ENCODE assay signal across 26 cellular contexts in genomic region chr2:177335917-177336450, GRCh38. TPM values are rescaled to one million over a fixed set of nuclear protein-coding genes. Genes with fewer than 3 reads are reported as not detected.
A peak's percentile ranks its signal among the peaks of the same experiment; 100 is the strongest.
DNase-seq lines count a peak whose midpoint lies in the region; TF ChIP-seq lines count a peak whose summit lies in the region.
"Had no signal": no experiment of that assay in that cellular context is flagged by ENCODE, and none has a peak within 500 bp of the region (broad histone marks: within the 10 kb centered on the region; RNA-seq: fewer than 3 reads in every experiment).

No MANE protein-coding gene starts in this region.

- DNase-seq in GM23248 (peak; percentile 55), SJSA1 (ENCODE audit: low read depth in 1 of 2, low spot score in 2 of 2) (peak in 1 of 2 experiments; percentile 47), fibroblast of lung (ENCODE audit: low read depth in 2 of 2) (peak; percentile 34 to 53), neural crest cell (ENCODE audit: low read depth, low spot score) (no peak), H7 (no peak), NCI-H524 treated with DMSO at 0.1 percent for 48 hours (lab: John Stamatoyannopoulos, UW) (no peak)
- DNase-seq in activated CD4-positive, alpha-beta T cell treated with anti-CD3 and anti-CD28 coated beads, Interleukin-2, amount 10 ng/mL, durations not matched to agents 24 days and 14 days, result no peak
- DNase-seq: activated CD4-positive, alpha-beta T cell treated with anti-CD3 and anti-CD28 coated beads for 48 hours; activated gamma-delta T cell; activated naive CD8-positive, alpha-beta T cell treated with anti-CD3 and anti-CD28 coated beads, Interleukin-2, amount 50 U/mL, for 24 hours; activated T-cell treated with anti-CD3 and anti-CD28 coated beads, Interleukin-2, amount 50 U/mL, for 1 hour; brain microvascular endothelial cell; CD4-positive, CD25-positive, alpha-beta regulatory T cell; effector memory CD4-positive, alpha-beta T cell; left cardiac atrium; mammary epithelial cell; NCI-H2029 treated with DMSO at 0.1 percent for 48 hours; NCI-H446; psoas muscle; sigmoid colon; stimulated activated CD4-positive, alpha-beta T cell treated with anti-CD3 and anti-CD28 coated beads, Interleukin-15, amount 100 ng/mL, for 24 hours; stimulated activated naive B cell treated with anti-CD40 and anti-IgM and Interleukin-4, amounts not matched to agents 10 μg/mL and 1 μg/mL and 100 μg/mL, for 72 hours; upper lobe of right lung; WERI-Rb-1 had no signal

- H3K9ac ChIP-seq in GM23248, result peak overlapping the region; percentile 15
- no peak overlapping the region for H3K9ac ChIP-seq in fibroblast of lung (ENCODE audit: insufficient read depth, low read length)

- TF ChIP-seq CTCF in fibroblast of lung (conservative IDR thresholded peaks at IDR 0.05 in 1 of 2, IDR thresholded peaks at IDR 0.05 in 1 of 2; ENCODE audit: low read depth in 1 of 2, low read length in 2 of 2) (no peak), neural crest cell (conservative IDR thresholded peaks at IDR 0.05) (no peak)

- intact Hi-C loops in activated CD4-positive, alpha-beta T cell treated with anti-CD3 and anti-CD28 coated beads, Interleukin-2, amount 10 ng/mL, durations not matched to agents 24 days and 14 days (cut with micrococcal nuclease), result loop anchor here (1.0 to 5.0 kb wide), 5 partner anchors 80 to 427 kb away; a partner anchor contains a TSS

- WGBS in GM23248 (ENCODE audit: low coverage in 1 of 2, low lambda C conversion rate in 2 of 2, missing lambda C conversion rate in 2 of 2), 2 experiments, result 72 to 76% methylated on average over 1 of the region's 1 CpG

- H3K27me3 Mint-ChIP-seq in neural crest cell (ENCODE audit: low read depth), result no peaks in the 10 kb centered on the region
- H3K27me3 Mint-ChIP-seq in activated CD4-positive, alpha-beta T cell treated with anti-CD3 and anti-CD28 coated beads, Interleukin-2, amount 10 ng/mL, durations not matched to agents 24 days and 14 days, result no peaks in the 10 kb centered on the region
- H3K27me3 Mint-ChIP-seq: activated naive CD8-positive, alpha-beta T cell treated with anti-CD3 and anti-CD28 coated beads, Interleukin-2, amount 50 U/mL, for 24 hours; CD4-positive, CD25-positive, alpha-beta regulatory T cell; stimulated activated naive B cell treated with anti-CD40 and anti-IgM and Interleukin-4, amounts not matched to agents 10 μg/mL and 1 μg/mL and 100 μg/mL, for 72 hours had no signal

- no peaks in the 10 kb centered on the region for H3K9me3 Mint-ChIP-seq in neural crest cell
- H3K9me3 Mint-ChIP-seq in activated CD4-positive, alpha-beta T cell treated with anti-CD3 and anti-CD28 coated beads, Interleukin-2, amount 10 ng/mL, durations not matched to agents 24 days and 14 days, result no peaks in the 10 kb centered on the region
- H3K9me3 Mint-ChIP-seq: activated naive CD8-positive, alpha-beta T cell treated with anti-CD3 and anti-CD28 coated beads, Interleukin-2, amount 50 U/mL, for 24 hours; CD4-positive, CD25-positive, alpha-beta regulatory T cell; GM23338; stimulated activated naive B cell treated with anti-CD40 and anti-IgM and Interleukin-4, amounts not matched to agents 10 μg/mL and 1 μg/mL and 100 μg/mL, for 72 hours had no signal

- H3K9me3 ChIP-seq in GM23248 (ENCODE audit: low read depth), result no peaks in the 10 kb centered on the region
- H3K9me3 ChIP-seq in SJSA1 (replicated peaks), result no peaks in the 10 kb centered on the region
- H3K9me3 ChIP-seq in fibroblast of lung (ENCODE audit: control insufficient read depth, insufficient read depth, low read depth, low read length), result no peaks in the 10 kb centered on the region
- H3K9me3 ChIP-seq: psoas muscle, sigmoid colon, upper lobe of right lung had no signal

- in situ Hi-C loops in GM23248 (cut with MboI), result loop anchor here (10.0 kb wide), 1 partner anchor 79 kb away; no protein-coding TSS in a partner anchor

- H3K4me1 Mint-ChIP-seq in neural crest cell, result peaks cover 14% of the 10 kb centered on the region
- H3K4me1 Mint-ChIP-seq in activated CD4-positive, alpha-beta T cell treated with anti-CD3 and anti-CD28 coated beads, Interleukin-2, amount 10 ng/mL, durations not matched to agents 24 days and 14 days, result peaks cover 15% of the 10 kb centered on the region

- no peak overlapping the region for H3K4me3 ChIP-seq in GM23248
- H3K4me3 ChIP-seq in SJSA1, result no peak overlapping the region
- H3K4me3 ChIP-seq in fibroblast of lung (replicated peaks in 1 of 4; ENCODE audit: control extremely low read depth in 1 of 4, insufficient read depth in 1 of 4, low read depth in 3 of 4, low read length in 4 of 4), result no peak overlapping the region
- no peak overlapping the region for H3K4me3 ChIP-seq in H7 (ENCODE audit: insufficient read depth, low read depth, low read length)
- H3K4me3 ChIP-seq: GM23338, hepatocyte, psoas muscle, sigmoid colon, upper lobe of right lung had no signal

- H3K9me2 ChIP-seq in GM23248 (ENCODE audit: insufficient read depth), result no peaks in the 10 kb centered on the region

- H2AFZ ChIP-seq in GM23248, result peak overlapping the region; percentile 2; the same call in 1 of the 2 replicates
- no peak overlapping the region for H2AFZ ChIP-seq in fibroblast of lung (ENCODE audit: low read length)
- H2AFZ ChIP-seq: GM23338, hepatocyte had no signal

- H3K79me2 ChIP-seq in GM23248 (ENCODE audit: insufficient read depth) (no peaks in the 10 kb centered on the region), fibroblast of lung (ENCODE audit: control insufficient read depth, insufficient read depth, low read length) (no peaks in the 10 kb centered on the region)
- H3K79me2 ChIP-seq: hepatocyte had no signal

- peak overlapping the region; percentile 46 for H3K27ac Mint-ChIP-seq in neural crest cell (ENCODE audit: unreplicated experiment)
- no peak overlapping the region for H3K27ac Mint-ChIP-seq in activated CD4-positive, alpha-beta T cell treated with anti-CD3 and anti-CD28 coated beads, Interleukin-2, amount 10 ng/mL, durations not matched to agents 24 days and 14 days
- H3K27ac Mint-ChIP-seq: activated naive CD8-positive, alpha-beta T cell treated with anti-CD3 and anti-CD28 coated beads, Interleukin-2, amount 50 U/mL, for 24 hours; CD4-positive, CD25-positive, alpha-beta regulatory T cell; GM23338; stimulated activated naive B cell treated with anti-CD40 and anti-IgM and Interleukin-4, amounts not matched to agents 10 μg/mL and 1 μg/mL and 100 μg/mL, for 72 hours had no signal

- H3K27ac ChIP-seq in GM23248, result peak overlapping the region; percentile 26
- peak overlapping the region; percentile 17; the same call in 1 of the 2 replicates for H3K27ac ChIP-seq in SJSA1
- H3K27ac ChIP-seq in fibroblast of lung (ENCODE audit: insufficient read depth, low read length), result no peak overlapping the region
- H3K27ac ChIP-seq: brain microvascular endothelial cell, hepatocyte, psoas muscle, sigmoid colon, upper lobe of right lung, WERI-Rb-1 had no signal

- H3K4me1 ChIP-seq in GM23248 (ENCODE audit: insufficient read depth), result peaks cover 43% of the 10 kb centered on the region
- H3K4me1 ChIP-seq in SJSA1 (replicated peaks), result peaks cover 51% of the 10 kb centered on the region
- peaks cover 6% of the 10 kb centered on the region for H3K4me1 ChIP-seq in fibroblast of lung (ENCODE audit: control insufficient read depth, extremely low read depth, insufficient read depth, low read length)

- H3K36me3 Mint-ChIP-seq in neural crest cell (ENCODE audit: low read depth), result no peaks in the 10 kb centered on the region
- H3K36me3 Mint-ChIP-seq in activated CD4-positive, alpha-beta T cell treated with anti-CD3 and anti-CD28 coated beads, Interleukin-2, amount 10 ng/mL, durations not matched to agents 24 days and 14 days (ENCODE audit: low read depth), result peaks cover 4% of the 10 kb centered on the region

- H3K4me2 ChIP-seq in GM23248 (ENCODE audit: unreplicated experiment) (peak overlapping the region; percentile 42), fibroblast of lung (ENCODE audit: extremely low read depth, insufficient read depth, low read length) (no peak overlapping the region)
- H3K4me2 ChIP-seq: GM23338, hepatocyte had no signal

- no peaks in the 10 kb centered on the region for H3K27me3 ChIP-seq in GM23248 (replicated peaks; ENCODE audit: insufficient read depth)
- no peaks in the 10 kb centered on the region for H3K27me3 ChIP-seq in SJSA1 (replicated peaks)
- no peaks in the 10 kb centered on the region for H3K27me3 ChIP-seq in fibroblast of lung (ENCODE audit: control insufficient read depth, insufficient read depth, low read length)
- H3K27me3 ChIP-seq in H7 (ENCODE audit: control insufficient read depth, insufficient read depth, low read length), result no peaks in the 10 kb centered on the region
- H3K27me3 ChIP-seq: brain microvascular endothelial cell, hepatocyte, sigmoid colon, upper lobe of right lung had no signal

- H3F3A ChIP-seq in GM23248 (ENCODE audit: insufficient read depth), result peaks cover 11% of the 10 kb centered on the region; the same call in 1 of the 2 replicates

- H3K36me3 ChIP-seq in GM23248 (ENCODE audit: low read depth), result no peaks in the 10 kb centered on the region
- peaks cover 7% of the 10 kb centered on the region for H3K36me3 ChIP-seq in SJSA1
- H3K36me3 ChIP-seq in fibroblast of lung (ENCODE audit: control insufficient read depth, insufficient read depth, low read length), result no peaks in the 10 kb centered on the region
- no peaks in the 10 kb centered on the region for H3K36me3 ChIP-seq in H7 (replicated peaks; ENCODE audit: control insufficient read depth, insufficient read depth, low read length)
- H3K36me3 ChIP-seq: brain microvascular endothelial cell, sigmoid colon, upper lobe of right lung, WERI-Rb-1 had no signal

- H3K4me3 Mint-ChIP-seq in neural crest cell, result no peak overlapping the region
- no peak overlapping the region for H3K4me3 Mint-ChIP-seq in activated CD4-positive, alpha-beta T cell treated with anti-CD3 and anti-CD28 coated beads, Interleukin-2, amount 10 ng/mL, durations not matched to agents 24 days and 14 days
- H3K4me3 Mint-ChIP-seq: activated naive CD8-positive, alpha-beta T cell treated with anti-CD3 and anti-CD28 coated beads, Interleukin-2, amount 50 U/mL, for 24 hours; CD4-positive, CD25-positive, alpha-beta regulatory T cell; GM23338; stimulated activated naive B cell treated with anti-CD40 and anti-IgM and Interleukin-4, amounts not matched to agents 10 μg/mL and 1 μg/mL and 100 μg/mL, for 72 hours had no signal

- H4K20me1 ChIP-seq in GM23248 (ENCODE audit: insufficient read depth), result no peaks in the 10 kb centered on the region
- H4K20me1 ChIP-seq in fibroblast of lung (ENCODE audit: control insufficient read depth, extremely low read depth, insufficient read depth, low read length), result no peaks in the 10 kb centered on the region

RNA-seq across cellular contexts. Expression of gene AGPS, which starts 56.6 kb away (rescaled TPM):
- 32.6 and 36.7 TPM in 2 replicates for total RNA-seq in GM23248 (2014; rRNA removed; shearing (Covaris generic))
- polyA plus RNA-seq in GM23248 (2016; fragmentation: Nextera tagmentation; extraction: Ambion mirVana), result 20.9 and 22.9 TPM in 2 replicates
- total RNA-seq in SJSA1 (2014; rRNA removed; shearing (Covaris generic)), result 112 and 124 TPM in 2 replicates
- total RNA-seq in fibroblast of lung, result 18.0 and 22.1 TPM in 2 replicates
- polyA plus RNA-seq in fibroblast of lung, result 12.8 and 15.9 TPM in 2 replicates
- polyA plus RNA-seq in fibroblast of lung (2012), result 11.0 and 12.9 TPM in 2 replicates
- 0.63 and 3.1 TPM in 2 replicates for polyA minus RNA-seq in fibroblast of lung (ENCODE audit: low replicate concordance)
- 49.3 and 51.5 TPM in 2 replicates for total RNA-seq in neural crest cell
- 27.3 and 28.4 TPM in 2 replicates for total RNA-seq in H7 (2014; rRNA removed; shearing (Covaris generic))
- 74.0 and 76.7 TPM in 2 replicates for total RNA-seq in activated CD4-positive, alpha-beta T cell treated with anti-CD3 and anti-CD28 coated beads, Interleukin-2, amount 10 ng/mL, durations not matched to agents 24 days and 14 days

Comparison
In these comparisons a context has a peak if more than half of its experiments do, and no peak if none do; other contexts are left out.
1. DNase-seq: peak in GM23248 (single experiment) and fibroblast of lung (2 of 2); none in neural crest cell (single experiment), H7 (single experiment), activated CD4-positive, alpha-beta T cell treated with anti-CD3 and anti-CD28 coated beads, Interleukin-2, amount 10 ng/mL, durations not matched to agents 24 days and 14 days (single experiment) and NCI-H524 treated with DMSO at 0.1 percent for 48 hours (single experiment).